8 cellular contexts compared by ENCODE assay signal in genomic region chr10:79047875-79048638, GRCh38. TPM values are rescaled to one million over a fixed set of nuclear protein-coding genes. Genes with fewer than 3 reads are reported as not detected.
DNase-seq lines count a peak whose midpoint lies in the region; ATAC-seq and TF ChIP-seq lines count a peak whose summit lies in the region.

No MANE protein-coding gene starts in this region.

- H3K4me1 Mint-ChIP-seq in T-cell (peaks cover 63 to 83% (median 69%) of the 10 kb centered on the region in 3 donors), chondrocyte (ENCODE audit: low read depth) (peaks cover 20% of the 10 kb centered on the region)

- H3K4me3 Mint-ChIP-seq in T-cell (peak overlapping the region; percentile 64 to 78 (median 76)), chondrocyte (ENCODE audit: unreplicated experiment) (no peak overlapping the region)

- H3K9me3 Mint-ChIP-seq in T-cell (no peaks in the 10 kb centered on the region), chondrocyte (ENCODE audit: low read depth) (no peaks in the 10 kb centered on the region)

- POLR2A ChIA-PET in T-cell (lab: Charles Lee): no interaction called here

- CTCF ChIA-PET in T-cell (lab: Charles Lee): interaction anchor here in 1 of 2 donors (1.0 kb wide), 1 partner anchor 11 kb away, joined by 3 read pairs; no protein-coding TSS in a partner anchor

- DNase-seq in GF-D8 (lab: John Stamatoyannopoulos, UW): peak; percentile 47
- DNase-seq in T-cell: peak in 32 of 34 experiments; percentile 43 to 76 (median 60)
- DNase-seq in chondrocyte (ENCODE audit: low spot score): peak; percentile 62
- DNase-seq in sciatic nerve (ENCODE audit: low spot score): peak; percentile 54
- DNase-seq in superior temporal gyrus (ENCODE audit: extremely low spot score): no peak
- DNase-seq in NCI-H1105 treated with DMSO at 0.1 percent for 48 hours (lab: John Stamatoyannopoulos, UW): no peak
- DNase-seq in AG08395 (ENCODE audit: low spot score): no peak

- intact Hi-C loops in sciatic nerve (cut with DNase I): no loop called here

- no peak for TF ChIP-seq CTCF in chondrocyte (IDR thresholded peaks at IDR 0.05)

- H3K27me3 Mint-ChIP-seq in T-cell (no peaks in the 10 kb centered on the region), chondrocyte (ENCODE audit: low read depth) (peaks cover 10% of the 10 kb centered on the region)

- ATAC-seq in T-cell (replicated peaks in 1 of 4) (peak; percentile 87 to 94 (median 90)), sciatic nerve (peak; percentile 31), HG03175 (IDR thresholded peaks at IDR 0.05; ENCODE audit: unreplicated experiment) (no peak)

- H3K27ac Mint-ChIP-seq in T-cell: peak overlapping the region; percentile 95 to 97
- no peak overlapping the region for H3K27ac Mint-ChIP-seq in chondrocyte (ENCODE audit: unreplicated experiment)

- H3K36me3 Mint-ChIP-seq in T-cell (no peaks in the 10 kb centered on the region), chondrocyte (ENCODE audit: low read depth) (no peaks in the 10 kb centered on the region)

RNA-seq across cellular contexts. Expression of gene ZMIZ1, which starts 20.7 kb away (rescaled TPM):
- total RNA-seq in T-cell (10 to 100 TPM; 16.8 to 27.1 (median 21.2) TPM), chondrocyte (46.2 to 74.6 TPM (median 48.7 TPM) in 3 replicates), sciatic nerve (96.7 TPM)

Comparison
In these comparisons a context has a peak if more than half of its experiments do, and no peak if none do; other contexts are left out.
1. DNase-seq: peak in GF-D8 (single experiment), T-cell (32 of 34), chondrocyte (single experiment) and sciatic nerve (single experiment); none in superior temporal gyrus (single experiment), NCI-H1105 treated with DMSO at 0.1 percent for 48 hours (single experiment) and AG08395 (single experiment).